Comparison of ENCODE assay signal across 1 cellular context in the genomic region with DNA sequence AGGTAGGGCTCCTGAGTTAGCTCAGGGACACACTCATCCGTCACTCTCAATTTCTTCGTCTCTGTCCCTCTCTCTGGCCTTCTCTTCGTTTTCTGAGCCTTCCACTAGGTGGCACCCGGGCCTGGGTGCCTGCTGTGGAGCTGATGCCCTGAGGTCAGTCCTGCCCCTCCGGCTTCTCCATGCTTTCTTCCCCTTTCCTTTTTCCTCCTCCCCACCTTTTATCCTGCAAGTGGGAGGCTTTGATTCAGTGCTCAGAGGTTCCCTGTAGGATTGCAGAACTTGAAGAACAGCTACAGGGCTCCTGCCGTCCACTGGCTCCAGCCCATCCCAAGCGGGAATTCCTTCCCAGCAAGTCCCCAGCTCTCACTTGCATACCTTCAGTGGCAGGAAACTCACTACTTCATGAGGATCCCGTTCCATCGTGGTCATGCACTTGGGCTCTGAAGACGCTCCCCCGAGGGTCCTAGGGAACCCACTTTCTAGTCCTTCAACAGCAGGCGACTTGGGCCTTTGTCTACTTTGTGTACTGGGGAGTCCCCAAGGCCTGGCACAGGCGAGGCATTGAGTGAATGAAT.
A peak's percentile ranks its signal among the peaks of the same experiment; 100 is the strongest.
TF ChIP-seq lines count a peak whose summit lies in the region.

No MANE protein-coding gene starts in this region.

TF ChIP-seq in K562, 482 proteins besides CTCF, POLR2A, EP300 and RAD21 (continued from another document and continues in another):
- TF ChIP-seq OTX1 (CRISPR knock-in tag; IDR thresholded peaks at IDR 0.05), result no peak; the same call in 1 of the 2 replicates
- TF ChIP-seq TOE1 (IDR thresholded peaks at IDR 0.05; ENCODE audit: borderline replicate concordance), result 0 out of 2 replicates have a peak, but pooled peaks have one; percentile 38
- no peak for TF ChIP-seq TOE1 (CRISPR knock-in tag; IDR thresholded peaks at IDR 0.05; ENCODE audit: borderline replicate concordance, low read depth)
- TF ChIP-seq, protein P1, sequence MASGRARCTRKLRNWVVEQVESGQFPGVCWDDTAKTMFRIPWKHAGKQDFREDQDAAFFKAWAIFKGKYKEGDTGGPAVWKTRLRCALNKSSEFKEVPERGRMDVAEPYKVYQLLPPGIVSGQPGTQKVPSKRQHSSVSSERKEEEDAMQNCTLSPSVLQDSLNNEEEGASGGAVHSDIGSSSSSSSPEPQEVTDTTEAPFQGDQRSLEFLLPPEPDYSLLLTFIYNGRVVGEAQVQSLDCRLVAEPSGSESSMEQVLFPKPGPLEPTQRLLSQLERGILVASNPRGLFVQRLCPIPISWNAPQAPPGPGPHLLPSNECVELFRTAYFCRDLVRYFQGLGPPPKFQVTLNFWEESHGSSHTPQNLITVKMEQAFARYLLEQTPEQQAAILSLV (tag; IDR thresholded peaks at IDR 0.05), result no peak
- TF ChIP-seq MEIS2 (IDR thresholded peaks at IDR 0.05; ENCODE audit: partially characterized antibody), result no peak
- TF ChIP-seq DDX20 (tag; IDR thresholded peaks at IDR 0.05; ENCODE audit: low read depth), result no peak
- no peak for TF ChIP-seq TAL1 (IDR thresholded peaks at IDR 0.05)
- TF ChIP-seq, protein P2, sequence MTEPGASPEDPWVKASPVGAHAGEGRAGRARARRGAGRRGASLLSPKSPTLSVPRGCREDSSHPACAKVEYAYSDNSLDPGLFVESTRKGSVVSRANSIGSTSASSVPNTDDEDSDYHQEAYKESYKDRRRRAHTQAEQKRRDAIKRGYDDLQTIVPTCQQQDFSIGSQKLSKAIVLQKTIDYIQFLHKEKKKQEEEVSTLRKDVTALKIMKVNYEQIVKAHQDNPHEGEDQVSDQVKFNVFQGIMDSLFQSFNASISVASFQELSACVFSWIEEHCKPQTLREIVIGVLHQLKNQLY (CRISPR knock-in tag; conservative IDR thresholded peaks at IDR 0.05), result no peak
- TF ChIP-seq ETV6 (IDR thresholded peaks at IDR 0.05; ENCODE audit: borderline replicate concordance in 1 of 2, low read depth in 2 of 2, low read length in 1 of 2), result no peak
- TF ChIP-seq ETV6 (CRISPR knock-in tag; IDR thresholded peaks at IDR 0.05; ENCODE audit: borderline replicate concordance), result no peak
- no peak for TF ChIP-seq HMG20B (CRISPR knock-in tag; IDR thresholded peaks at IDR 0.05)
- TF ChIP-seq, protein P3, sequence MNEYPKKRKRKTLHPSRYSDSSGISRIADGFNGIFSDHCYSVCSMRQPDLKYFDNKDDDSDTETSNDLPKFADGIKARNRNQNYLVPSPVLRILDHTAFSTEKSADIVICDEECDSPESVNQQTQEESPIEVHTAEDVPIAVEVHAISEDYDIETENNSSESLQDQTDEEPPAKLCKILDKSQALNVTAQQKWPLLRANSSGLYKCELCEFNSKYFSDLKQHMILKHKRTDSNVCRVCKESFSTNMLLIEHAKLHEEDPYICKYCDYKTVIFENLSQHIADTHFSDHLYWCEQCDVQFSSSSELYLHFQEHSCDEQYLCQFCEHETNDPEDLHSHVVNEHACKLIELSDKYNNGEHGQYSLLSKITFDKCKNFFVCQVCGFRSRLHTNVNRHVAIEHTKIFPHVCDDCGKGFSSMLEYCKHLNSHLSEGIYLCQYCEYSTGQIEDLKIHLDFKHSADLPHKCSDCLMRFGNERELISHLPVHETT (CRISPR knock-in tag; conservative IDR thresholded peaks at IDR 0.05 in 1 of 2, IDR thresholded peaks at IDR 0.05 in 1 of 2), result no peak
- TF ChIP-seq ZNF436 (CRISPR knock-in tag; IDR thresholded peaks at IDR 0.05), result no peak
- no peak for TF ChIP-seq XRCC5 (IDR thresholded peaks at IDR 0.05; ENCODE audit: low read depth, low read length)
- TF ChIP-seq SMAD4 (CRISPR knock-in tag; conservative IDR thresholded peaks at IDR 0.05), result no peak
- no peak for TF ChIP-seq RBM34 (IDR thresholded peaks at IDR 0.05; ENCODE audit: borderline replicate concordance, insufficient read depth, low read length)
- peak; percentile 83 for TF ChIP-seq CC2D1A (IDR thresholded peaks at IDR 0.05)
- TF ChIP-seq, protein P4, sequence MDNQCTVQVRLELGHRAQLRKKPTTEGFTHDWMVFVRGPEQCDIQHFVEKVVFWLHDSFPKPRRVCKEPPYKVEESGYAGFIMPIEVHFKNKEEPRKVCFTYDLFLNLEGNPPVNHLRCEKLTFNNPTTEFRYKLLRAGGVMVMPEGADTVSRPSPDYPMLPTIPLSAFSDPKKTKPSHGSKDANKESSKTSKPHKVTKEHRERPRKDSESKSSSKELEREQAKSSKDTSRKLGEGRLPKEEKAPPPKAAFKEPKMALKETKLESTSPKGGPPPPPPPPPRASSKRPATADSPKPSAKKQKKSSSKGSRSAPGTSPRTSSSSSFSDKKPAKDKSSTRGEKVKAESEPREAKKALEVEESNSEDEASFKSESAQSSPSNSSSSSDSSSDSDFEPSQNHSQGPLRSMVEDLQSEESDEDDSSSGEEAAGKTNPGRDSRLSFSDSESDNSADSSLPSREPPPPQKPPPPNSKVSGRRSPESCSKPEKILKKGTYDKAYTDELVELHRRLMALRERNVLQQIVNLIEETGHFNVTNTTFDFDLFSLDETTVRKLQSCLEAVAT (IDR thresholded peaks at IDR 0.05), result peak; percentile 11 to 55; a peak in 1 of 4 replicates
- TF ChIP-seq, protein P5, sequence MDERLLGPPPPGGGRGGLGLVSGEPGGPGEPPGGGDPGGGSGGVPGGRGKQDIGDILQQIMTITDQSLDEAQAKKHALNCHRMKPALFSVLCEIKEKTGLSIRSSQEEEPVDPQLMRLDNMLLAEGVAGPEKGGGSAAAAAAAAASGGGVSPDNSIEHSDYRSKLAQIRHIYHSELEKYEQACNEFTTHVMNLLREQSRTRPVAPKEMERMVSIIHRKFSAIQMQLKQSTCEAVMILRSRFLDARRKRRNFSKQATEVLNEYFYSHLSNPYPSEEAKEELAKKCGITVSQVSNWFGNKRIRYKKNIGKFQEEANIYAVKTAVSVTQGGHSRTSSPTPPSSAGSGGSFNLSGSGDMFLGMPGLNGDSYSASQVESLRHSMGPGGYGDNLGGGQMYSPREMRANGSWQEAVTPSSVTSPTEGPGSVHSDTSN (CRISPR knock-in tag; IDR thresholded peaks at IDR 0.05; ENCODE audit: low read depth), result no peak
- TF ChIP-seq, protein P5 (tag; conservative IDR thresholded peaks at IDR 0.05; ENCODE audit: low read depth), result no peak
- TF ChIP-seq, protein P6, sequence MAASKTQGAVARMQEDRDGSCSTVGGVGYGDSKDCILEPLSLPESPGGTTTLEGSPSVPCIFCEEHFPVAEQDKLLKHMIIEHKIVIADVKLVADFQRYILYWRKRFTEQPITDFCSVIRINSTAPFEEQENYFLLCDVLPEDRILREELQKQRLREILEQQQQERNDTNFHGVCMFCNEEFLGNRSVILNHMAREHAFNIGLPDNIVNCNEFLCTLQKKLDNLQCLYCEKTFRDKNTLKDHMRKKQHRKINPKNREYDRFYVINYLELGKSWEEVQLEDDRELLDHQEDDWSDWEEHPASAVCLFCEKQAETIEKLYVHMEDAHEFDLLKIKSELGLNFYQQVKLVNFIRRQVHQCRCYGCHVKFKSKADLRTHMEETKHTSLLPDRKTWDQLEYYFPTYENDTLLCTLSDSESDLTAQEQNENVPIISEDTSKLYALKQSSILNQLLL (CRISPR knock-in tag; IDR thresholded peaks at IDR 0.05; ENCODE audit: borderline replicate concordance), result no peak
- TF ChIP-seq, protein P7, sequence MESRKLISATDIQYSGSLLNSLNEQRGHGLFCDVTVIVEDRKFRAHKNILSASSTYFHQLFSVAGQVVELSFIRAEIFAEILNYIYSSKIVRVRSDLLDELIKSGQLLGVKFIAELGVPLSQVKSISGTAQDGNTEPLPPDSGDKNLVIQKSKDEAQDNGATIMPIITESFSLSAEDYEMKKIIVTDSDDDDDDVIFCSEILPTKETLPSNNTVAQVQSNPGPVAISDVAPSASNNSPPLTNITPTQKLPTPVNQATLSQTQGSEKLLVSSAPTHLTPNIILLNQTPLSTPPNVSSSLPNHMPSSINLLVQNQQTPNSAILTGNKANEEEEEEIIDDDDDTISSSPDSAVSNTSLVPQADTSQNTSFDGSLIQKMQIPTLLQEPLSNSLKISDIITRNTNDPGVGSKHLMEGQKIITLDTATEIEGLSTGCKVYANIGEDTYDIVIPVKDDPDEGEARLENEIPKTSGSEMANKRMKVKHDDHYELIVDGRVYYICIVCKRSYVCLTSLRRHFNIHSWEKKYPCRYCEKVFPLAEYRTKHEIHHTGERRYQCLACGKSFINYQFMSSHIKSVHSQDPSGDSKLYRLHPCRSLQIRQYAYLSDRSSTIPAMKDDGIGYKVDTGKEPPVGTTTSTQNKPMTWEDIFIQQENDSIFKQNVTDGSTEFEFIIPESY (CRISPR knock-in tag; IDR thresholded peaks at IDR 0.05), result no peak
- TF ChIP-seq ZEB2 (IDR thresholded peaks at IDR 0.05), result no peak
- no peak for TF ChIP-seq KDM2B (CRISPR knock-in tag; IDR thresholded peaks at IDR 0.05)
- TF ChIP-seq, protein P8, sequence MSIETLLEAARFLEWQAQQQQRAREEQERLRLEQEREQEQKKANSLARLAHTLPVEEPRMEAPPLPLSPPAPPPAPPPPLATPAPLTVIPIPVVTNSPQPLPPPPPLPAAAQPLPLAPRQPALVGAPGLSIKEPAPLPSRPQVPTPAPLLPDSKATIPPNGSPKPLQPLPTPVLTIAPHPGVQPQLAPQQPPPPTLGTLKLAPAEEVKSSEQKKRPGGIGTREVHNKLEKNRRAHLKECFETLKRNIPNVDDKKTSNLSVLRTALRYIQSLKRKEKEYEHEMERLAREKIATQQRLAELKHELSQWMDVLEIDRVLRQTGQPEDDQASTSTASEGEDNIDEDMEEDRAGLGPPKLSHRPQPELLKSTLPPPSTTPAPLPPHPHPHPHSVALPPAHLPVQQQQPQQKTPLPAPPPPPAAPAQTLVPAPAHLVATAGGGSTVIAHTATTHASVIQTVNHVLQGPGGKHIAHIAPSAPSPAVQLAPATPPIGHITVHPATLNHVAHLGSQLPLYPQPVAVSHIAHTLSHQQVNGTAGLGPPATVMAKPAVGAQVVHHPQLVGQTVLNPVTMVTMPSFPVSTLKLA (conservative IDR thresholded peaks at IDR 0.05), result peak in 1 of 2 experiments; percentile 34; a peak in 1 of 4 replicates
- TF ChIP-seq KLF16 (IDR thresholded peaks at IDR 0.05), result peak; percentile 54
- TF ChIP-seq NONO (IDR thresholded peaks at IDR 0.05; ENCODE audit: low read depth in 2 of 2, low read length in 1 of 2), result no peak
- no peak for TF ChIP-seq KAT8 (IDR thresholded peaks at IDR 0.05; ENCODE audit: low read depth)
- TF ChIP-seq EP400 (IDR thresholded peaks at IDR 0.05), result 0 out of 2 replicates have a peak, but pooled peaks have one; percentile 26
- TF ChIP-seq GABPB1 (CRISPR knock-in tag; IDR thresholded peaks at IDR 0.05), result no peak
- no peak for TF ChIP-seq NR4A1 (CRISPR knock-in tag; IDR thresholded peaks at IDR 0.05)
- no peak for TF ChIP-seq NR4A1 (tag; IDR thresholded peaks at IDR 0.05)
- TF ChIP-seq ZNF766 (CRISPR knock-in tag; conservative IDR thresholded peaks at IDR 0.05), result no peak
- TF ChIP-seq, protein P9, sequence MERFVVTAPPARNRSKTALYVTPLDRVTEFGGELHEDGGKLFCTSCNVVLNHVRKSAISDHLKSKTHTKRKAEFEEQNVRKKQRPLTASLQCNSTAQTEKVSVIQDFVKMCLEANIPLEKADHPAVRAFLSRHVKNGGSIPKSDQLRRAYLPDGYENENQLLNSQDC (CRISPR knock-in tag; IDR thresholded peaks at IDR 0.05), result no peak
- TF ChIP-seq, protein P10, sequence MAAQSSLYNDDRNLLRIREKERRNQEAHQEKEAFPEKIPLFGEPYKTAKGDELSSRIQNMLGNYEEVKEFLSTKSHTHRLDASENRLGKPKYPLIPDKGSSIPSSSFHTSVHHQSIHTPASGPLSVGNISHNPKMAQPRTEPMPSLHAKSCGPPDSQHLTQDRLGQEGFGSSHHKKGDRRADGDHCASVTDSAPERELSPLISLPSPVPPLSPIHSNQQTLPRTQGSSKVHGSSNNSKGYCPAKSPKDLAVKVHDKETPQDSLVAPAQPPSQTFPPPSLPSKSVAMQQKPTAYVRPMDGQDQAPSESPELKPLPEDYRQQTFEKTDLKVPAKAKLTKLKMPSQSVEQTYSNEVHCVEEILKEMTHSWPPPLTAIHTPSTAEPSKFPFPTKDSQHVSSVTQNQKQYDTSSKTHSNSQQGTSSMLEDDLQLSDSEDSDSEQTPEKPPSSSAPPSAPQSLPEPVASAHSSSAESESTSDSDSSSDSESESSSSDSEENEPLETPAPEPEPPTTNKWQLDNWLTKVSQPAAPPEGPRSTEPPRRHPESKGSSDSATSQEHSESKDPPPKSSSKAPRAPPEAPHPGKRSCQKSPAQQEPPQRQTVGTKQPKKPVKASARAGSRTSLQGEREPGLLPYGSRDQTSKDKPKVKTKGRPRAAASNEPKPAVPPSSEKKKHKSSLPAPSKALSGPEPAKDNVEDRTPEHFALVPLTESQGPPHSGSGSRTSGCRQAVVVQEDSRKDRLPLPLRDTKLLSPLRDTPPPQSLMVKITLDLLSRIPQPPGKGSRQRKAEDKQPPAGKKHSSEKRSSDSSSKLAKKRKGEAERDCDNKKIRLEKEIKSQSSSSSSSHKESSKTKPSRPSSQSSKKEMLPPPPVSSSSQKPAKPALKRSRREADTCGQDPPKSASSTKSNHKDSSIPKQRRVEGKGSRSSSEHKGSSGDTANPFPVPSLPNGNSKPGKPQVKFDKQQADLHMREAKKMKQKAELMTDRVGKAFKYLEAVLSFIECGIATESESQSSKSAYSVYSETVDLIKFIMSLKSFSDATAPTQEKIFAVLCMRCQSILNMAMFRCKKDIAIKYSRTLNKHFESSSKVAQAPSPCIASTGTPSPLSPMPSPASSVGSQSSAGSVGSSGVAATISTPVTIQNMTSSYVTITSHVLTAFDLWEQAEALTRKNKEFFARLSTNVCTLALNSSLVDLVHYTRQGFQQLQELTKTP (IDR thresholded peaks at IDR 0.05; ENCODE audit: low read depth in 1 of 2, partially characterized antibody in 2 of 2), result no peak
- peak; percentile 38 to 68; a peak in 2 of 4 replicates for TF ChIP-seq RCOR1 (IDR thresholded peaks at IDR 0.05; ENCODE audit: borderline replicate concordance in 1 of 2, low read depth in 2 of 2, low read length in 2 of 2)
- no peak for TF ChIP-seq RBM15 (IDR thresholded peaks at IDR 0.05; ENCODE audit: insufficient read depth, low read length)
- TF ChIP-seq, protein P11, sequence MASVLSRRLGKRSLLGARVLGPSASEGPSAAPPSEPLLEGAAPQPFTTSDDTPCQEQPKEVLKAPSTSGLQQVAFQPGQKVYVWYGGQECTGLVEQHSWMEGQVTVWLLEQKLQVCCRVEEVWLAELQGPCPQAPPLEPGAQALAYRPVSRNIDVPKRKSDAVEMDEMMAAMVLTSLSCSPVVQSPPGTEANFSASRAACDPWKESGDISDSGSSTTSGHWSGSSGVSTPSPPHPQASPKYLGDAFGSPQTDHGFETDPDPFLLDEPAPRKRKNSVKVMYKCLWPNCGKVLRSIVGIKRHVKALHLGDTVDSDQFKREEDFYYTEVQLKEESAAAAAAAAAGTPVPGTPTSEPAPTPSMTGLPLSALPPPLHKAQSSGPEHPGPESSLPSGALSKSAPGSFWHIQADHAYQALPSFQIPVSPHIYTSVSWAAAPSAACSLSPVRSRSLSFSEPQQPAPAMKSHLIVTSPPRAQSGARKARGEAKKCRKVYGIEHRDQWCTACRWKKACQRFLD (CRISPR knock-in tag; IDR thresholded peaks at IDR 0.05), result no peak
- TF ChIP-seq CBFA2T3 (IDR thresholded peaks at IDR 0.05), result no peak
- TF ChIP-seq LEF1 (IDR thresholded peaks at IDR 0.05), result no peak
- TF ChIP-seq SMC3 (conservative IDR thresholded peaks at IDR 0.05; ENCODE audit: insufficient read depth, low read depth, low read length), result peak; percentile 99
- TF ChIP-seq NEUROD1 (IDR thresholded peaks at IDR 0.05; ENCODE audit: borderline replicate concordance, low read depth, low read length, partially characterized antibody), result no peak
- no peak; the same call in 1 of the 2 replicates for TF ChIP-seq NBN (IDR thresholded peaks at IDR 0.05; ENCODE audit: low read depth)
- no peak for TF ChIP-seq ZNF778 (CRISPR knock-in tag; IDR thresholded peaks at IDR 0.05)
